In genomic region chr6:74840953-74841352, GRCh38 we compare ENCODE assay signal across 4 cellular contexts.
"Had no signal": no experiment of that assay in that cellular context is flagged by ENCODE, and none has a peak within 500 bp of the region (broad histone marks: within the 10 kb centered on the region; RNA-seq: fewer than 3 reads in every experiment).

No MANE protein-coding gene starts in this region.

- H3K4me3 ChIP-seq: GM23248, GM23338, HAP-1 had no signal

- H3K4me1 ChIP-seq: HAP-1 had no signal

- ATAC-seq: GM23338, HCT116 had no signal

- H3K36me3 ChIP-seq: HAP-1 had no signal

- H3K27ac ChIP-seq: GM23248 had no signal

- H3K9me3 ChIP-seq: HAP-1 had no signal
